ENCODE assay signal across 19 cellular contexts in the genomic region with DNA sequence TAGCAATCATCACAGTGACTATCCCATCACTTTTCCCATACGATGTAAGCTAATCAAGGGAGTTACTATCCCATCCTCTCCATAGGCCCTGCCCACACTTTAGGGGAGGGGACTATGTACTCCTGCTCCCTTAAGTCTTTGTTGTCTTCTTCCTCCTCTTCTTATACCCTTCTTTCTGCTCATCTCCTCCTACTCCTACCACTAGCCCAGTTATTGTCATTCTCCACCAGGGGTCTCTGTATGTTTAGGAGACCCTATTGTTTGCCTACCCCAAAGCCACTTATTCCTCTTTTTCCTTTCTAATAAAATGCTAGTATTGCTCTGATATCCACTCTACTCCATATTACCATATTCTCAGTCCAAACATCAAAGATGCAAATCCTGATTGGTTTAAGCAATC. TPM values are rescaled to one million over a fixed set of nuclear protein-coding genes. Genes with fewer than 3 reads are reported as not detected.
A peak's percentile ranks its signal among the peaks of the same experiment; 100 is the strongest.
DNase-seq lines count a peak whose midpoint lies in the region; ATAC-seq and TF ChIP-seq lines count a peak whose summit lies in the region.
"Had no signal": no experiment of that assay in that cellular context is flagged by ENCODE, and none has a peak within 500 bp of the region (broad histone marks: within the 10 kb centered on the region; RNA-seq: fewer than 3 reads in every experiment).

No MANE protein-coding gene starts in this region.

- H3K4me3 ChIP-seq in SK-N-SH (ENCODE audit: low read depth in 2 of 2, low read length in 1 of 2) (no peak overlapping the region), osteoblast (ENCODE audit: insufficient read depth, low read length) (no peak overlapping the region)
- H3K4me3 ChIP-seq: vagina had no signal

- H4K20me1 ChIP-seq in SK-N-SH (ENCODE audit: insufficient read depth) (no peaks in the 10 kb centered on the region), osteoblast (ENCODE audit: insufficient read depth, low read length) (no peaks in the 10 kb centered on the region)

- ATAC-seq in SK-N-SH treated with all-trans-retinoic acid at 6 μM for 48 hours (no peak), GM19397 (IDR thresholded peaks at IDR 0.05; ENCODE audit: unreplicated experiment) (no peak)
- ATAC-seq: T-helper 17 cell had no signal

- H3K27me3 Mint-ChIP-seq in dendritic cell treated with granulocyte-macrophage colony-stimulating factor and Interleukin-4, amounts not matched to agents 40 ng/mL and 50 ng/mL, for 4 days = no peaks in the 10 kb centered on the region
- H3K27me3 Mint-ChIP-seq: activated CD4-positive, alpha-beta memory T cell treated with anti-CD3 and anti-CD28 coated beads for 36 hours; T-helper 17 cell had no signal

- H3K36me3 Mint-ChIP-seq in dendritic cell treated with granulocyte-macrophage colony-stimulating factor and Interleukin-4, amounts not matched to agents 40 ng/mL and 50 ng/mL, for 4 days (ENCODE audit: low read depth) = peaks cover 70% of the 10 kb centered on the region
- H3K36me3 Mint-ChIP-seq: activated CD4-positive, alpha-beta memory T cell treated with anti-CD3 and anti-CD28 coated beads for 36 hours; immature natural killer cell had no signal

- CTCF ChIA-PET in SK-N-SH (lab: Yijun Ruan, JAX) = no interaction called here

- H3K79me2 ChIP-seq in SK-N-SH (ENCODE audit: insufficient read depth) = 0 out of 2 replicates have a peak, but pooled peaks cover 6% of the 10 kb centered on the region
- no peaks in the 10 kb centered on the region for H3K79me2 ChIP-seq in osteoblast (ENCODE audit: insufficient read depth, low read length)

- no peak overlapping the region for H3K9ac ChIP-seq in SK-N-SH

- no peak overlapping the region for H2AFZ ChIP-seq in SK-N-SH (ENCODE audit: low read depth)
- no peak overlapping the region for H2AFZ ChIP-seq in osteoblast (ENCODE audit: low read length)

- peak; percentile 47; the same call in 1 of the 2 replicates for TF ChIP-seq RAD21 in SK-N-SH (IDR thresholded peaks at IDR 0.05; ENCODE audit: low read length)

- H3K4me3 Mint-ChIP-seq in dendritic cell treated with granulocyte-macrophage colony-stimulating factor and Interleukin-4, amounts not matched to agents 40 ng/mL and 50 ng/mL, for 4 days = no peak overlapping the region
- H3K4me3 Mint-ChIP-seq: activated CD4-positive, alpha-beta memory T cell treated with anti-CD3 and anti-CD28 coated beads for 36 hours; immature natural killer cell; stimulated activated effector memory CD8-positive, alpha-beta T cell treated with anti-CD3 and anti-CD28 coated beads, Interleukin-12 subunit alpha, Interleukin-12 subunit beta, amount 100 ng/mL, for 72 hours; T-helper 17 cell had no signal

- H3K4me1 ChIP-seq in SK-N-SH (ENCODE audit: control insufficient read depth in 1 of 2, insufficient read depth in 2 of 2, low read depth in 1 of 2, low read length in 1 of 2) (peaks cover 0 to 3% of the 10 kb centered on the region in 2 experiments; a peak in 1 of 4 replicates), osteoblast (ENCODE audit: insufficient read depth, low read length) (no peaks in the 10 kb centered on the region)
- H3K4me1 ChIP-seq: vagina had no signal

- no peak for TF ChIP-seq EP300 in SK-N-SH (IDR thresholded peaks at IDR 0.05; ENCODE audit: borderline replicate concordance in 1 of 2, low read depth in 1 of 2, low read length in 1 of 2)

- TF ChIP-seq CTCF in SK-N-SH (IDR thresholded peaks at IDR 0.05) = peak; percentile 22
- TF ChIP-seq CTCF in osteoblast (IDR thresholded peaks at IDR 0.05; ENCODE audit: extremely low read depth, low read depth, low read length) = peak; percentile 12

- POLR2A ChIA-PET in SK-N-SH (lab: Yijun Ruan, JAX) = no interaction called here

- H3K4me1 Mint-ChIP-seq in dendritic cell treated with granulocyte-macrophage colony-stimulating factor and Interleukin-4, amounts not matched to agents 40 ng/mL and 50 ng/mL, for 4 days (ENCODE audit: low read depth) = peaks cover 30% of the 10 kb centered on the region
- H3K4me1 Mint-ChIP-seq: immature natural killer cell; stimulated activated effector memory CD8-positive, alpha-beta T cell treated with anti-CD3 and anti-CD28 coated beads, Interleukin-12 subunit alpha, Interleukin-12 subunit beta, amount 100 ng/mL, for 72 hours; T-helper 17 cell had no signal

- H3K27me3 ChIP-seq in SK-N-SH (ENCODE audit: insufficient read depth) (no peaks in the 10 kb centered on the region), osteoblast (ENCODE audit: insufficient read depth, low read length) (no peaks in the 10 kb centered on the region)
- H3K27me3 ChIP-seq: vagina had no signal

- no peak overlapping the region; a peak in 1 of 4 replicates for H3K27ac ChIP-seq in SK-N-SH (ENCODE audit: low read depth in 2 of 2, low read length in 1 of 2)
- no peak overlapping the region for H3K27ac ChIP-seq in osteoblast (ENCODE audit: low read depth, low read length)
- H3K27ac ChIP-seq: vagina had no signal

- H3K27ac Mint-ChIP-seq in dendritic cell treated with granulocyte-macrophage colony-stimulating factor and Interleukin-4, amounts not matched to agents 40 ng/mL and 50 ng/mL, for 4 days = peak overlapping the region; percentile 2
- H3K27ac Mint-ChIP-seq: activated CD4-positive, alpha-beta memory T cell treated with anti-CD3 and anti-CD28 coated beads for 36 hours; immature natural killer cell; stimulated activated effector memory CD8-positive, alpha-beta T cell treated with anti-CD3 and anti-CD28 coated beads, Interleukin-12 subunit alpha, Interleukin-12 subunit beta, amount 100 ng/mL, for 72 hours; T-helper 17 cell had no signal

- H3K9me3 Mint-ChIP-seq in dendritic cell treated with granulocyte-macrophage colony-stimulating factor and Interleukin-4, amounts not matched to agents 40 ng/mL and 50 ng/mL, for 4 days = no peaks in the 10 kb centered on the region
- H3K9me3 Mint-ChIP-seq: activated CD4-positive, alpha-beta memory T cell treated with anti-CD3 and anti-CD28 coated beads for 36 hours; immature natural killer cell; stimulated activated effector memory CD8-positive, alpha-beta T cell treated with anti-CD3 and anti-CD28 coated beads, Interleukin-12 subunit alpha, Interleukin-12 subunit beta, amount 100 ng/mL, for 72 hours had no signal

- H3K36me3 ChIP-seq in SK-N-SH (replicated peaks in 1 of 2; ENCODE audit: control insufficient read depth in 1 of 2, insufficient read depth in 2 of 2, low read length in 1 of 2) (peaks cover 10 to 34% of the 10 kb centered on the region in 2 experiments), osteoblast (ENCODE audit: insufficient read depth, low read length) (no peaks in the 10 kb centered on the region)
- H3K36me3 ChIP-seq: vagina had no signal

- H3F3A ChIP-seq in SK-N-SH (replicated peaks; ENCODE audit: insufficient read depth) = peaks cover 4% of the 10 kb centered on the region

- H3K9me2 ChIP-seq in SK-N-SH = no peaks in the 10 kb centered on the region

- H3K9me3 ChIP-seq in SK-N-SH = no peaks in the 10 kb centered on the region
- no peaks in the 10 kb centered on the region for H3K9me3 ChIP-seq in osteoblast (ENCODE audit: low read depth, low read length)
- H3K9me3 ChIP-seq: vagina had no signal

- 89% methylated on average over 1 of the region's 1 CpG for WGBS in SK-N-SH (ENCODE audit: low lambda C conversion rate)

- H3K4me2 ChIP-seq in SK-N-SH (no peak overlapping the region), osteoblast (ENCODE audit: insufficient read depth, low read length) (no peak overlapping the region)

- intact Hi-C loops in dendritic cell treated with granulocyte-macrophage colony-stimulating factor and Interleukin-4, amounts not matched to agents 40 ng/mL and 50 ng/mL, for 4 days (cut with micrococcal nuclease) = loop anchor here (5.0 to 10.0 kb wide), 2 partner anchors 134 to 297 kb away; no protein-coding TSS in a partner anchor

- DNase-seq in SK-N-SH (peak; percentile 8), NCI-H82 treated with DMSO at 0.1 percent for 48 hours (lab: John Stamatoyannopoulos, UW; ENCODE audit: unreplicated experiment) (peak; percentile 5), osteoblast (ENCODE audit: insufficient read length, low spot score, missing footprints) (no peak), NCI-H146 treated with DMSO at 0.1 percent for 48 hours (lab: John Stamatoyannopoulos, UW; ENCODE audit: unreplicated experiment) (no peak), COLO668 (lab: John Stamatoyannopoulos, UW; ENCODE audit: unreplicated experiment) (no peak)
- DNase-seq: activated CD4-positive, alpha-beta memory T cell treated with anti-CD3 and anti-CD28 coated beads for 36 hours; activated gamma-delta T cell treated with Interleukin-2 at 50 U/mL for 16 hours; DMS53; immature natural killer cell; NCI-H146; NK-92 treated with Interleukin-12 subunit alpha and Interleukin-12 subunit beta, amount 100 ng/mL, for 24 hours; stimulated activated CD4-positive, alpha-beta T cell treated with anti-CD3 and anti-CD28 coated beads, Interleukin-2, amount 100 ng/mL, for 48 hours; T-helper 17 cell had no signal

TF ChIP-seq in SK-N-SH, 30 proteins besides CTCF, POLR2A, EP300 and RAD21 (continues in another document):
- TF ChIP-seq RFX5 (IDR thresholded peaks at IDR 0.05; ENCODE audit: low read length) = no peak

TF ChIP-seq in SK-N-SH treated with all-trans-retinoic acid at 6 μM for 48 hours, 23 proteins besides CTCF, POLR2A, EP300 and RAD21 (continues in another document):
- TF ChIP-seq ESRRG (CRISPR knock-in tag; IDR thresholded peaks at IDR 0.05) (no peak), ZFP30 (CRISPR knock-in tag; IDR thresholded peaks at IDR 0.05) (no peak), PATZ1 (CRISPR knock-in tag; IDR thresholded peaks at IDR 0.05; ENCODE audit: borderline replicate concordance) (no peak), CSDC2 (CRISPR knock-in tag; IDR thresholded peaks at IDR 0.05) (no peak), OSR1 (CRISPR knock-in tag; IDR thresholded peaks at IDR 0.05) (no peak), ZNF565 (CRISPR knock-in tag; conservative IDR thresholded peaks at IDR 0.05; ENCODE audit: low read depth) (no peak), RARB (CRISPR knock-in tag; IDR thresholded peaks at IDR 0.05) (no peak), ARNTL (CRISPR knock-in tag; IDR thresholded peaks at IDR 0.05; ENCODE audit: borderline replicate concordance, low read depth) (no peak)

RNA-seq across cellular contexts. Expression of gene STAC, which starts 27.8 kb away (rescaled TPM):
- 25.0 and 31.6 TPM in 2 replicates for polyA plus RNA-seq in SK-N-SH (2012; rRNA removed)
- polyA plus RNA-seq in SK-N-SH (2012; cell fraction: cytosol; rRNA removed) = 22.4 and 29.1 TPM in 2 replicates
- polyA plus RNA-seq in SK-N-SH (2012; cell fraction: nucleus; rRNA removed) = 29.5 and 40.9 TPM in 2 replicates
- total RNA-seq in osteoblast = 3.3 and 6.5 TPM in 2 replicates
- total RNA-seq: activated CD4-positive, alpha-beta memory T cell treated with anti-CD3 and anti-CD28 coated beads for 36 hours; pulmonary artery endothelial cell had no signal
- polyA plus RNA-seq: immature natural killer cell had no signal

Comparison
In these comparisons a context has a peak if more than half of its experiments do, and no peak if none do; other contexts are left out.
1. DNase-seq: peak in SK-N-SH (single experiment) and NCI-H82 treated with DMSO at 0.1 percent for 48 hours (single experiment); none in osteoblast (single experiment), NCI-H146 treated with DMSO at 0.1 percent for 48 hours (single experiment) and COLO668 (single experiment).